Comparison of ENCODE assay signal across 9 cellular contexts in the genomic region with DNA sequence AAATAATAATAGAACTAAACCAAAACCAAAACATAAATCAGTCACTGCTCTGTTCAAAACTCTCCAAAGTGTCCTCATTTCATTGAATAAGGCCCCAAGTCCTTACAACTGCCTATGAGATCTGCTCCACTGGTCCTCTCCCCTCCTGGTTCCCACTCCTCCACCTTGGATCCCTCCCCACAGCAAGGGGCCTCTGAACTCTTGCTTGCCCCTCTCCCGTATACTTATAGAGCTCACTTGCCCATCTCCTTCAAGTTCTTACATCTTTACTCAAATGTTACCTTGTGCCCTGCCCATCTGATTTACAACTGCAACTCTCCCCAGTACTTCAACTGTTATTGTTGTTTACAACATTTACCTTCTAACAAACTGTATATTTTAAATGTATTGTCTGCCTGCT. TPM values are rescaled to one million over a fixed set of nuclear protein-coding genes. Genes with fewer than 3 reads are reported as not detected.
DNase-seq lines count a peak whose midpoint lies in the region; ATAC-seq and TF ChIP-seq lines count a peak whose summit lies in the region.
"Had no signal": no experiment of that assay in that cellular context is flagged by ENCODE, and none has a peak within 500 bp of the region (broad histone marks: within the 10 kb centered on the region; RNA-seq: fewer than 3 reads in every experiment).

No MANE protein-coding gene starts in this region.

- peak overlapping the region; percentile 92 for H2AFZ ChIP-seq in KMS-11 (ENCODE audit: low read depth)

- no peak for ATAC-seq in naive thymus-derived CD8-positive, alpha-beta T cell
- ATAC-seq in GM21360 (IDR thresholded peaks at IDR 0.05; ENCODE audit: unreplicated experiment): no peak

- no peaks in the 10 kb centered on the region for H3K27me3 Mint-ChIP-seq in naive thymus-derived CD8-positive, alpha-beta T cell

- H3K4me2 ChIP-seq in KMS-11: peak overlapping the region; percentile 96

- H3K27me3 ChIP-seq in BJ (ENCODE audit: control insufficient read depth, insufficient read depth, low read length): no peaks in the 10 kb centered on the region
- no peaks in the 10 kb centered on the region for H3K27me3 ChIP-seq in KMS-11 (ENCODE audit: insufficient read depth, low read depth)

- H3K79me2 ChIP-seq in KMS-11 (ENCODE audit: insufficient read depth, low read depth): peaks cover 31% of the 10 kb centered on the region

- H3K36me3 ChIP-seq in BJ (ENCODE audit: control insufficient read depth, insufficient read depth, low read length) (peaks cover 9% of the 10 kb centered on the region), KMS-11 (ENCODE audit: insufficient read depth) (peaks cover 5% of the 10 kb centered on the region; the same call in 1 of the 2 replicates)

- CTCF ChIA-PET in BJ (lab: Yijun Ruan, JAX): interaction anchor here (1.0 to 5.8 kb wide), 5 partner anchors 9 to 74 kb away, joined by 3 to 24 read pairs (median 7); no protein-coding TSS in a partner anchor

- H3K9me3 Mint-ChIP-seq in naive thymus-derived CD8-positive, alpha-beta T cell: no peaks in the 10 kb centered on the region

- no peak for DNase-seq in BJ (ENCODE audit: low read depth)
- no peak for DNase-seq in choroid plexus epithelial cell (ENCODE audit: low read depth)
- no peak for DNase-seq in naive thymus-derived CD8-positive, alpha-beta T cell
- no peak for DNase-seq in hepatic stellate cell (ENCODE audit: low spot score)
- DNase-seq in NCI-H2227 (lab: John Stamatoyannopoulos, UW; ENCODE audit: unreplicated experiment): no peak
- no peak for DNase-seq in D341Med (ENCODE audit: low spot score)
- DNase-seq: T1000 had no signal

- peak overlapping the region; percentile 45 to 96 (median 88) for H3K27ac Mint-ChIP-seq in naive thymus-derived CD8-positive, alpha-beta T cell

- H3K4me1 Mint-ChIP-seq in naive thymus-derived CD8-positive, alpha-beta T cell: peaks cover 19 to 48% (median 37%) of the 10 kb centered on the region in 4 donors

- H4K20me1 ChIP-seq in KMS-11 (ENCODE audit: insufficient read depth): no peaks in the 10 kb centered on the region

- peaks cover 0 to 29% (median 2%) of the 10 kb centered on the region in 3 donors for H3K36me3 Mint-ChIP-seq in naive thymus-derived CD8-positive, alpha-beta T cell

- POLR2A ChIA-PET in BJ (lab: Charles Lee): interaction anchor here (0.6 kb wide), 2 partner anchors 8 to 554 kb away, joined by 3 to 5 read pairs; no protein-coding TSS in a partner anchor
- POLR2A ChIA-PET in naive thymus-derived CD8-positive, alpha-beta T cell (lab: Charles Lee): interaction anchor here (0.9 to 2.1 kb wide), 5 partner anchors 18 to 78 kb away, joined by 3 to 12 read pairs (median 6); partner anchors contain the start of genes AEBP1 and DBNL

- peak overlapping the region; percentile 80 to 97 (median 92) for H3K4me3 Mint-ChIP-seq in naive thymus-derived CD8-positive, alpha-beta T cell

- H3K4me1 ChIP-seq in KMS-11 (ENCODE audit: low read depth, poor library complexity, severe bottlenecking): peaks cover 22% of the 10 kb centered on the region

- H3K9ac ChIP-seq in KMS-11: peak overlapping the region; percentile 77

- peak overlapping the region; percentile 41 for H3K27ac ChIP-seq in KMS-11

- H3K4me3 ChIP-seq in BJ (ENCODE audit: low read depth, low read length): peak overlapping the region; percentile 80
- peak overlapping the region; percentile 48 for H3K4me3 ChIP-seq in KMS-11 (IDR thresholded peaks at IDR 0.05; ENCODE audit: insufficient read depth, low read depth, low read length)
- peak overlapping the region; percentile 85 for H3K4me3 ChIP-seq in choroid plexus epithelial cell (ENCODE audit: low read depth, low read length)

- TF ChIP-seq CTCF in BJ (IDR thresholded peaks at IDR 0.05; ENCODE audit: insufficient read depth, low read depth, low read length) (no peak), KMS-11 (conservative IDR thresholded peaks at IDR 0.05; ENCODE audit: low read depth, low read length) (no peak), choroid plexus epithelial cell (conservative IDR thresholded peaks at IDR 0.05; ENCODE audit: low read depth, low read length) (no peak)

RNA-seq across cellular contexts. Expression of gene POLD2, which starts 0.8 kb away (rescaled TPM):
- polyA plus RNA-seq in BJ (2011; rRNA removed): 54.8 and 87.2 TPM in 2 replicates
- polyA minus RNA-seq in BJ (2011; rRNA and poly(A)+ RNA removed): 26.8 and 29.2 TPM in 2 replicates
- total RNA-seq in naive thymus-derived CD8-positive, alpha-beta T cell: 10 to 100 TPM; 70.5 to 72.4 TPM
- polyA plus RNA-seq in naive thymus-derived CD8-positive, alpha-beta T cell: 100 to 1,000 TPM in 1 of 3 donors, 10 to 100 TPM in 2; 64.3 to 102 (median 89.4) TPM

RNA-seq across cellular contexts. Expression of gene AEBP1, which starts 18.4 kb away (rescaled TPM):
- 45.7 and 117 TPM in 2 replicates for polyA plus RNA-seq in BJ (2011; rRNA removed)
- 98.1 and 175 TPM in 2 replicates for polyA minus RNA-seq in BJ (2011; rRNA and poly(A)+ RNA removed)
- 10 to 100 TPM; 37.1 to 38.5 TPM for total RNA-seq in naive thymus-derived CD8-positive, alpha-beta T cell
- polyA plus RNA-seq in naive thymus-derived CD8-positive, alpha-beta T cell: 10 to 100 TPM in 1 of 3 donors, 1 to 10 TPM in 2; 2.4 to 10.4 (median 4.2) TPM

RNA-seq across cellular contexts. Expression of gene MYL7, which starts 18.6 kb away (rescaled TPM):
- 0.26 and 0.29 TPM in 2 replicates for polyA plus RNA-seq in BJ (2011; rRNA removed)
- polyA minus RNA-seq in BJ (2011; rRNA and poly(A)+ RNA removed): not detected in 2 replicates
- not detected for total RNA-seq in naive thymus-derived CD8-positive, alpha-beta T cell
- not detected for polyA plus RNA-seq in naive thymus-derived CD8-positive, alpha-beta T cell

RNA-seq across cellular contexts. Expression of gene POLM, which starts 40.2 kb away (rescaled TPM):
- 6.0 and 10.8 TPM in 2 replicates for polyA plus RNA-seq in BJ (2011; rRNA removed)
- polyA minus RNA-seq in BJ (2011; rRNA and poly(A)+ RNA removed): 7.6 and 7.8 TPM in 2 replicates
- 100 to 1,000 TPM in 1 of 2 experiments, 10 to 100 TPM in 1; 96.4 to 106 TPM for total RNA-seq in naive thymus-derived CD8-positive, alpha-beta T cell
- polyA plus RNA-seq in naive thymus-derived CD8-positive, alpha-beta T cell: 10 to 100 TPM; 11.1 to 24.8 (median 15.0) TPM

RNA-seq across cellular contexts. Expression of gene PGAM2, which starts 57.2 kb away (rescaled TPM):
- polyA plus RNA-seq in BJ (2011; rRNA removed): 0.16 TPM in 1 of 2 replicates, not detected in the other
- polyA minus RNA-seq in BJ (2011; rRNA and poly(A)+ RNA removed): 0.57 TPM in 1 of 2 replicates, not detected in the other
- 1 to 10 TPM; 3.3 to 3.9 TPM for total RNA-seq in naive thymus-derived CD8-positive, alpha-beta T cell
- polyA plus RNA-seq in naive thymus-derived CD8-positive, alpha-beta T cell: not detected
